In genomic region chr3:114411811-114412803, GRCh38 we compare ENCODE assay signal across 8 cellular contexts.
DNase-seq lines count a peak whose midpoint lies in the region; ATAC-seq and TF ChIP-seq lines count a peak whose summit lies in the region.

No MANE protein-coding gene starts in this region.

- H3K36me3 Mint-ChIP-seq in activated T-helper 1 cell treated with anti-CD3 and anti-CD28 coated beads, Interleukin-12 subunit alpha, Interleukin-12 subunit beta, Interleukin-2, Interleukin-4 antibody, amounts not matched to agents 30 ng/mL and 10 ng/mL and 1 ng/mL, durations not matched to agents 14 hours and 24 hours and 36 hours (ENCODE audit: low read depth): no peaks in the 10 kb centered on the region
- H3K36me3 Mint-ChIP-seq in type B pancreatic cell: no peaks in the 10 kb centered on the region

- H3K27ac Mint-ChIP-seq in activated T-helper 1 cell treated with anti-CD3 and anti-CD28 coated beads, Interleukin-12 subunit alpha, Interleukin-12 subunit beta, Interleukin-2, Interleukin-4 antibody, amounts not matched to agents 30 ng/mL and 10 ng/mL and 1 ng/mL, durations not matched to agents 14 hours and 24 hours and 36 hours: peak overlapping the region; percentile 1
- H3K27ac Mint-ChIP-seq in type B pancreatic cell: no peak overlapping the region

- ATAC-seq in GM18517 (IDR thresholded peaks at IDR 0.05; ENCODE audit: unreplicated experiment): peak; percentile 87
- ATAC-seq in HG02852 (IDR thresholded peaks at IDR 0.05; ENCODE audit: unreplicated experiment): peak; percentile 86
- ATAC-seq in upper lobe of right lung: no peak

- peaks cover 12% of the 10 kb centered on the region for H3K4me1 ChIP-seq in upper lobe of right lung

- H3K36me3 ChIP-seq in upper lobe of right lung: no peaks in the 10 kb centered on the region

- intact Hi-C loops in activated T-helper 1 cell treated with anti-CD3 and anti-CD28 coated beads, Interleukin-12 subunit alpha, Interleukin-12 subunit beta, Interleukin-2, Interleukin-4 antibody, amounts not matched to agents 30 ng/mL and 10 ng/mL and 1 ng/mL, durations not matched to agents 14 hours and 24 hours and 36 hours (cut with micrococcal nuclease): loop anchor here (2.0 kb wide), 1 partner anchor 669 kb away; no protein-coding TSS in a partner anchor
- intact Hi-C loops in upper lobe of right lung (cut with DNase I): no loop called here

- no peaks in the 10 kb centered on the region for H3K27me3 ChIP-seq in upper lobe of right lung

- TF ChIP-seq CTCF in upper lobe of right lung (IDR thresholded peaks at IDR 0.05) (no peak), type B pancreatic cell (conservative IDR thresholded peaks at IDR 0.05) (no peak)

- DNase-seq in activated T-helper 1 cell treated with anti-CD3 and anti-CD28 coated beads, Interleukin-12 subunit alpha, Interleukin-12 subunit beta, Interleukin-2, Interleukin-4 antibody, amounts not matched to agents 30 ng/mL and 10 ng/mL and 1 ng/mL, durations not matched to agents 14 hours and 24 hours and 36 hours (ENCODE audit: low spot score): no peak
- peak; percentile 74 for DNase-seq in kidney glomerular epithelial cell (lab: John Stamatoyannopoulos, UW)
- no peak for DNase-seq in upper lobe of right lung
- no peak for DNase-seq in type B pancreatic cell (ENCODE audit: extremely low spot score, unreplicated experiment)
- no peak for DNase-seq in SIG-M5 treated with dmso at 0.1 percent for 504 hours (lab: John Stamatoyannopoulos, UW; ENCODE audit: unreplicated experiment)
- DNase-seq in germinal center (ENCODE audit: low spot score): no peak

- H3K4me3 ChIP-seq in upper lobe of right lung: no peak overlapping the region

- no peaks in the 10 kb centered on the region for H3K9me3 ChIP-seq in upper lobe of right lung

- peak overlapping the region; percentile 8 for H3K27ac ChIP-seq in upper lobe of right lung

- no peak overlapping the region for H3K4me3 Mint-ChIP-seq in activated T-helper 1 cell treated with anti-CD3 and anti-CD28 coated beads, Interleukin-12 subunit alpha, Interleukin-12 subunit beta, Interleukin-2, Interleukin-4 antibody, amounts not matched to agents 30 ng/mL and 10 ng/mL and 1 ng/mL, durations not matched to agents 14 hours and 24 hours and 36 hours
- H3K4me3 Mint-ChIP-seq in type B pancreatic cell: no peak overlapping the region

- peaks cover 26% of the 10 kb centered on the region for H3K4me1 Mint-ChIP-seq in activated T-helper 1 cell treated with anti-CD3 and anti-CD28 coated beads, Interleukin-12 subunit alpha, Interleukin-12 subunit beta, Interleukin-2, Interleukin-4 antibody, amounts not matched to agents 30 ng/mL and 10 ng/mL and 1 ng/mL, durations not matched to agents 14 hours and 24 hours and 36 hours (ENCODE audit: low read depth)
- peaks cover 35% of the 10 kb centered on the region for H3K4me1 Mint-ChIP-seq in type B pancreatic cell (ENCODE audit: unreplicated experiment)

- no peaks in the 10 kb centered on the region for H3K9me3 Mint-ChIP-seq in activated T-helper 1 cell treated with anti-CD3 and anti-CD28 coated beads, Interleukin-12 subunit alpha, Interleukin-12 subunit beta, Interleukin-2, Interleukin-4 antibody, amounts not matched to agents 30 ng/mL and 10 ng/mL and 1 ng/mL, durations not matched to agents 14 hours and 24 hours and 36 hours
- no peaks in the 10 kb centered on the region for H3K9me3 Mint-ChIP-seq in type B pancreatic cell

- peaks cover 24% of the 10 kb centered on the region for H3K27me3 Mint-ChIP-seq in activated T-helper 1 cell treated with anti-CD3 and anti-CD28 coated beads, Interleukin-12 subunit alpha, Interleukin-12 subunit beta, Interleukin-2, Interleukin-4 antibody, amounts not matched to agents 30 ng/mL and 10 ng/mL and 1 ng/mL, durations not matched to agents 14 hours and 24 hours and 36 hours (ENCODE audit: insufficient read depth)
- peaks cover 2% of the 10 kb centered on the region for H3K27me3 Mint-ChIP-seq in type B pancreatic cell
